8 cellular contexts compared by ENCODE assay signal in the genomic region with DNA sequence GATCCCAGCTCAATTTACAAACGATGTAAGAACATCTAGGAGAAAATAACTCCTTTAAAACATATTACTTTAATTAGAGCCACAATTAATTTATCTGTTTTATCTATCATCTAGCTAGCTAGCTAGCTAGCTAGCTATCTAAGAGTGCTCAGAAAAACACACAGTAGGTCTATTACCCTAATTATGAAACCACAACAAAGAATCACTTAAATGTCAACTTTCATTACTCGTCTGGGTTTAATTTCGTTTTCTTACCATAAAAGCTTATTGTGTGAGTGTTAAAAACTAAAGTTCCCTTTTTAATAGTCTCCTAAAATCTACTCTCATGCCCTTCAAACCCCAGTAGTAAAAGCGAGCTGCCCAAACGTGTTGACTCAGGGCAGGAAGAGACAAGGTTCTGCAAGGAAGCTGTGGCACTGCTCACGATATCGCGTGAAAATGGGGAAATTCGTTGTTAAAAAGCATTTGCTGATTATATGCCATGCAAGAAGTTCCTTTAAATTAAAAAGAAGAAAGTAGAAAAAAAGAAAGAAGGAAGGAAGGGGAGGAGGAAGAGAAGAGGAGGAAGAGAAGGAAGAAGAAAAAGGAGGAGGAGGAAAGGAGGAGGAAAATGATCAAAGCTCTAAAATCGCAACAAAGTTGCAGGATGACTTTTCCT. TPM values are rescaled to one million over a fixed set of nuclear protein-coding genes. Genes with fewer than 3 reads are reported as not detected.
A peak's percentile ranks its signal among the peaks of the same experiment; 100 is the strongest.
DNase-seq lines count a peak whose midpoint lies in the region; ATAC-seq lines count a peak whose summit lies in the region.

No MANE protein-coding gene starts in this region.

- H3K36me3 Mint-ChIP-seq in activated CD8-positive, alpha-beta memory T cell treated with anti-CD3 and anti-CD28 coated beads, Interleukin-2, amount 10 ng/mL, durations not matched to agents 7 days and 5 days: peaks cover 3% of the 10 kb centered on the region

- CTCF ChIA-PET in activated CD8-positive, alpha-beta memory T cell treated with anti-CD3 and anti-CD28 coated beads, Interleukin-2, amount 10 ng/mL, durations not matched to agents 7 days and 5 days (lab: Charles Lee): no interaction called here

- no peaks in the 10 kb centered on the region for H3K27me3 Mint-ChIP-seq in activated CD8-positive, alpha-beta memory T cell treated with anti-CD3 and anti-CD28 coated beads, Interleukin-2, amount 10 ng/mL, durations not matched to agents 7 days and 5 days

- H3K4me3 Mint-ChIP-seq in activated CD8-positive, alpha-beta memory T cell treated with anti-CD3 and anti-CD28 coated beads, Interleukin-2, amount 10 ng/mL, durations not matched to agents 7 days and 5 days: peak overlapping the region; percentile 96

- peak overlapping the region; percentile 96 for H3K27ac Mint-ChIP-seq in activated CD8-positive, alpha-beta memory T cell treated with anti-CD3 and anti-CD28 coated beads, Interleukin-2, amount 10 ng/mL, durations not matched to agents 7 days and 5 days

- peaks cover 46% of the 10 kb centered on the region for H3K4me1 Mint-ChIP-seq in activated CD8-positive, alpha-beta memory T cell treated with anti-CD3 and anti-CD28 coated beads, Interleukin-2, amount 10 ng/mL, durations not matched to agents 7 days and 5 days

- peak; percentile 28 for ATAC-seq in activated CD8-positive, alpha-beta memory T cell treated with anti-CD3 and anti-CD28 coated beads, Interleukin-2, amount 10 ng/mL, durations not matched to agents 7 days and 5 days
- ATAC-seq in HG02938 (IDR thresholded peaks at IDR 0.05; ENCODE audit: unreplicated experiment): no peak
- ATAC-seq in GM21825 (IDR thresholded peaks at IDR 0.05; ENCODE audit: unreplicated experiment): no peak

- no peaks in the 10 kb centered on the region for H3K9me3 Mint-ChIP-seq in activated CD8-positive, alpha-beta memory T cell treated with anti-CD3 and anti-CD28 coated beads, Interleukin-2, amount 10 ng/mL, durations not matched to agents 7 days and 5 days (ENCODE audit: low read depth)

- DNase-seq in DMS 273 (lab: John Stamatoyannopoulos, UW; ENCODE audit: unreplicated experiment) (peak; percentile 40), DMS 273 treated with DMSO at 0.1 percent for 48 hours (lab: John Stamatoyannopoulos, UW) (no peak), NCI-H1092 treated with DMSO at 0.1 percent for 48 hours (lab: John Stamatoyannopoulos, UW) (peak; percentile 74), foreskin melanocyte (peak; percentile 28), pons (ENCODE audit: low spot score) (peak; percentile 30)
- DNase-seq in activated CD8-positive, alpha-beta memory T cell treated with anti-CD3 and anti-CD28 coated beads, Interleukin-2, amount 10 ng/mL, durations not matched to agents 7 days and 5 days: peak; percentile 43

RNA-seq across cellular contexts. Expression of gene MBNL3, which starts 0.6 kb away (rescaled TPM):
- total RNA-seq in activated CD8-positive, alpha-beta memory T cell treated with anti-CD3 and anti-CD28 coated beads, Interleukin-2, amount 10 ng/mL, durations not matched to agents 7 days and 5 days: 10 to 100 TPM; 23.2 to 25.1 TPM
